In the genomic region with DNA sequence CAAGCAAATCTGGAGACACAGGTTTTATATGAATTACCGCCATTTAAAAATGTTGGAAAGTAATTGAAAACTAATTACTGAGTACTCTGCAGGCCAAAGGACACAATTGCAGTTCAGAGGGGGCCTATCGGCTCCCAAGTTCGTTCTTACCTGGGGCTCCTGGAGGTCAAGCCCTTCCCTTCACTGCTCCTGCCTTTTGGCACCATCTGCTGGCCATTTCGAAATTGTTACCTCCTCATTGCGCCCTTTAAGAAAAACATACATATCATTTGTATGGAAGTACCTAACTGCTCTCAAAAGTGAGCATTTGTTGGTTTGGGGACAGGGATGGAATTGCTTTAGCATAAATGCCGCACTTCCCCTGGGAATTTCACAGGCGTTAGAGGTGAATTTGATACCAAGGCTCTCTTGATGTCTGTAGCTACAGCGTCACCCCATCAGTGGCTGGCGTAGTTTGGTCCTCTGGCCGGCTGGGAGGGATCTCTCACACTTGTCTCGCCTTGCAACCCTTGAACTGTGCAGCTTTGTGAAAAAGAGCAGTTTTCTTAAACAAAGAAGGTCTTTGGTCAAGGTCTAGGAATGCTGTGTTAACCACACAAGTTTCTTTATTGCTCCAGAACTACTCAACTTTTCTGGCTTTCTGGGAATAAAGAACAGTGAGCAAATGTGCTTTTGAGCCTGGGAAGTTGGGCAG, we compare ENCODE assay signal across 9 cellular contexts.
DNase-seq lines count a peak whose midpoint lies in the region; ATAC-seq and TF ChIP-seq lines count a peak whose summit lies in the region.
"Had no signal": no experiment of that assay in that cellular context is flagged by ENCODE, and none has a peak within 500 bp of the region (broad histone marks: within the 10 kb centered on the region; RNA-seq: fewer than 3 reads in every experiment).

No MANE protein-coding gene starts in this region.

- POLR2A ChIA-PET in activated CD8-positive, alpha-beta T cell treated with anti-CD3 and anti-CD28 coated beads for 36 hours (lab: Charles Lee): no interaction called here

- H3K36me3 ChIP-seq in MG63: peaks cover 36% of the 10 kb centered on the region

- DNase-seq in NCI-H345 (lab: John Stamatoyannopoulos, UW) (peak; percentile 5), NCI-H345 treated with DMSO at 0.1 percent for 48 hours (lab: John Stamatoyannopoulos, UW; ENCODE audit: unreplicated experiment) (no peak), MG63 (peak; percentile 17), hepatic stellate cell (ENCODE audit: low spot score) (peak; percentile 10), COR-L47 (lab: John Stamatoyannopoulos, UW) (no peak)
- DNase-seq in activated CD8-positive, alpha-beta T cell treated with anti-CD3 and anti-CD28 coated beads for 36 hours: peak; percentile 65
- peak; percentile 21 to 24 for DNase-seq in stimulated activated CD4-positive, alpha-beta T cell treated with anti-CD3 and anti-CD28 coated beads, Interleukin-4, amount 100 ng/mL, for 48 hours (ENCODE audit: low read depth in 2 of 2)
- DNase-seq: activated naive CD8-positive, alpha-beta T cell treated with anti-CD3 and anti-CD28 coated beads, Interleukin-2, amount 10 ng/mL, durations not matched to agents 7 days and 5 days had no signal

- H3K27ac Mint-ChIP-seq in activated CD8-positive, alpha-beta T cell treated with anti-CD3 and anti-CD28 coated beads for 36 hours: no peak overlapping the region
- H3K27ac Mint-ChIP-seq: activated naive CD8-positive, alpha-beta T cell treated with anti-CD3 and anti-CD28 coated beads, Interleukin-2, amount 10 ng/mL, durations not matched to agents 7 days and 5 days had no signal

- H3K27me3 Mint-ChIP-seq in activated CD8-positive, alpha-beta T cell treated with anti-CD3 and anti-CD28 coated beads for 36 hours: peaks cover 10% of the 10 kb centered on the region

- no peaks in the 10 kb centered on the region for H3K36me3 Mint-ChIP-seq in activated CD8-positive, alpha-beta T cell treated with anti-CD3 and anti-CD28 coated beads for 36 hours (ENCODE audit: low read depth)
- H3K36me3 Mint-ChIP-seq: activated naive CD8-positive, alpha-beta T cell treated with anti-CD3 and anti-CD28 coated beads, Interleukin-2, amount 10 ng/mL, durations not matched to agents 7 days and 5 days had no signal

- CTCF ChIA-PET in activated CD8-positive, alpha-beta T cell treated with anti-CD3 and anti-CD28 coated beads for 36 hours (lab: Charles Lee): interaction anchor here (1.4 to 1.6 kb wide), 4 partner anchors 11 to 144 kb away, joined by 3 to 5 read pairs (median 4); no protein-coding TSS in a partner anchor

- peak; percentile 70 for ATAC-seq in GM21515 (IDR thresholded peaks at IDR 0.05; ENCODE audit: unreplicated experiment)
- ATAC-seq in activated CD8-positive, alpha-beta T cell treated with anti-CD3 and anti-CD28 coated beads for 36 hours: no peak

- no peak overlapping the region for H3K4me3 Mint-ChIP-seq in activated CD8-positive, alpha-beta T cell treated with anti-CD3 and anti-CD28 coated beads for 36 hours
- H3K4me3 Mint-ChIP-seq: activated naive CD8-positive, alpha-beta T cell treated with anti-CD3 and anti-CD28 coated beads, Interleukin-2, amount 10 ng/mL, durations not matched to agents 7 days and 5 days had no signal

- H3K27me3 ChIP-seq in MG63: no peaks in the 10 kb centered on the region

- peaks cover 4% of the 10 kb centered on the region for H3K9me3 Mint-ChIP-seq in activated CD8-positive, alpha-beta T cell treated with anti-CD3 and anti-CD28 coated beads for 36 hours
- H3K9me3 Mint-ChIP-seq: activated naive CD8-positive, alpha-beta T cell treated with anti-CD3 and anti-CD28 coated beads, Interleukin-2, amount 10 ng/mL, durations not matched to agents 7 days and 5 days had no signal

- peak; percentile 60 for TF ChIP-seq CTCF in activated CD8-positive, alpha-beta T cell treated with anti-CD3 and anti-CD28 coated beads for 36 hours (IDR thresholded peaks at IDR 0.05)

- H3K9me3 ChIP-seq in MG63: no peaks in the 10 kb centered on the region

- intact Hi-C loops in activated CD8-positive, alpha-beta T cell treated with anti-CD3 and anti-CD28 coated beads for 36 hours (cut with micrococcal nuclease): no loop called here

- H3K4me3 ChIP-seq in MG63: no peak overlapping the region

- no peaks in the 10 kb centered on the region for H3K4me1 Mint-ChIP-seq in activated CD8-positive, alpha-beta T cell treated with anti-CD3 and anti-CD28 coated beads for 36 hours (ENCODE audit: low read depth)
- H3K4me1 Mint-ChIP-seq: activated naive CD8-positive, alpha-beta T cell treated with anti-CD3 and anti-CD28 coated beads, Interleukin-2, amount 10 ng/mL, durations not matched to agents 7 days and 5 days had no signal

Comparison
In these comparisons a context has a peak if more than half of its experiments do, and no peak if none do; other contexts are left out.
1. DNase-seq: peak in NCI-H345 (single experiment), MG63 (single experiment), activated CD8-positive, alpha-beta T cell treated with anti-CD3 and anti-CD28 coated beads for 36 hours (single experiment), hepatic stellate cell (single experiment) and stimulated activated CD4-positive, alpha-beta T cell treated with anti-CD3 and anti-CD28 coated beads, Interleukin-4, amount 100 ng/mL, for 48 hours (2 of 2); none in NCI-H345 treated with DMSO at 0.1 percent for 48 hours (single experiment) and COR-L47 (single experiment).